Comparison of ENCODE assay signal across 23 cellular contexts in genomic region chr12:79023784-79024183, GRCh38.
"Had no signal": no experiment of that assay in that cellular context is flagged by ENCODE, and none has a peak within 500 bp of the region (broad histone marks: within the 10 kb centered on the region; RNA-seq: fewer than 3 reads in every experiment).

No MANE protein-coding gene starts in this region.

- H3K27ac ChIP-seq: colonic mucosa, left lung, lower lobe of right lung, neural progenitor cell, right atrium auricular region, thoracic aorta, uterus, WERI-Rb-1 had no signal

- H3K27me3 ChIP-seq: colonic mucosa, left lung, neural progenitor cell, right atrium auricular region, uterus had no signal

- ATAC-seq: activated CD8-positive, alpha-beta T cell treated with anti-CD3 and anti-CD28 coated beads for 36 hours; activated T-cell treated with anti-CD3 and anti-CD28 coated beads, Interleukin-2, amount 50 U/mL, for 4 hours; activated T-helper 17 cell treated with anti-CD3 and anti-CD28 coated beads, Interleukin-2, amount 50 U/mL, for 72 hours; left lung; lower lobe of right lung; natural killer cell; stimulated activated naive CD8-positive, alpha-beta T cell treated with anti-CD3 and anti-CD28 coated beads, Interleukin-15, Interleukin-2, amounts not matched to agents 100 U/mL and 50 U/mL, for 24 hours had no signal

- DNase-seq: activated CD4-positive, alpha-beta T cell treated with anti-CD3 and anti-CD28 coated beads, Interleukin-2, amount 10 ng/mL, durations not matched to agents 7 days and 5 days; activated CD4-positive, CD25-positive, alpha-beta regulatory T cell treated with anti-CD3 and anti-CD28 coated beads, Interleukin-2, amount 50 U/mL, for 72 hours; activated CD8-positive, alpha-beta T cell treated with anti-CD3 and anti-CD28 coated beads for 36 hours; activated gamma-delta T cell treated with Interleukin-2 at 50 U/mL for 16 hours; activated naive CD4-positive, alpha-beta T cell treated with anti-CD3 and anti-CD28 coated beads, Interleukin-2, amount 50 U/mL, for 16 hours; activated T-cell treated with anti-CD3 and anti-CD28 coated beads, Interleukin-2, amount 50 U/mL, for 4 hours; amygdala; colonic mucosa; effector CD8-positive, alpha-beta T cell; foreskin melanocyte; left lung; lower lobe of right lung; mesendoderm; natural killer cell; occipital lobe; stimulated activated CD4-positive, alpha-beta T cell treated with anti-CD3 and anti-CD28 coated beads, Interleukin-2, amount 100 ng/mL, for 48 hours; stimulated activated naive CD8-positive, alpha-beta T cell treated with anti-CD3 and anti-CD28 coated beads, Interleukin-15, Interleukin-2, amounts not matched to agents 100 U/mL and 50 U/mL, for 24 hours; uterus; WERI-Rb-1 had no signal

- H3K9me3 ChIP-seq: colonic mucosa, left lung, lower lobe of right lung, right atrium auricular region, thoracic aorta, uterus had no signal

- H3K4me3 ChIP-seq: colonic mucosa, left lung, lower lobe of right lung, neural progenitor cell, right atrium auricular region, thoracic aorta, uterus had no signal

- H3K4me1 ChIP-seq: colonic mucosa, left lung, lower lobe of right lung, neural progenitor cell, right atrium auricular region, uterus had no signal

- H3K36me3 ChIP-seq: colonic mucosa, left lung, lower lobe of right lung, neural progenitor cell, right atrium auricular region, thoracic aorta, uterus, WERI-Rb-1 had no signal
